ENCODE assay signal across 1 cellular context in the genomic region with DNA sequence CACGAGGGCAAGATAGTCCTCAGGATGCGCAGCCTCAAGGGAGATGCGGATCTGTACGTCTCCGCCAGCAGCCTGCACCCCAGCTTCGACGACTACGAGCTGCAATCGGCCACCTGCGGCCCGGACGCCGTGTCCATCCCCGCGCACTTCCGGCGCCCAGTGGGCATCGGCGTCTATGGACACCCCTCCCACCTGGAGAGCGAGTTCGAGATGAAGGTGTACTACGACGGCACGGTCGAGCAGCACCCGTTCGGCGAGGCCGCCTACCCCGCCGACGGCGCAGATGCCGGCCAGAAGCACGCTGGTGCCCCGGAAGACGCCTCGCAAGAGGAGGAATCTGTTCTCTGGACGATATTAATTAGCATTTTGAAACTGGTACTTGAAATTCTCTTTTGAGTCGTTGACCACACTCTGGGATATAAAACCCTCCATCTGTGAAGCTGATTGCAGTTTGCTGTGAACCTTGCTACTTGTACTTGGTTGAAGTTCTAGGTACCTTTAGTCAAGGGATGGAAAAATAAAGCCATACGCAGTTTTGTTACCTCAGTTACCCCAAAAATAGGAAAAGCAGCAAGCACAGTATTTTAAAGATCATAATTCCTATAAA.
A peak's percentile ranks its signal among the peaks of the same experiment; 100 is the strongest.
TF ChIP-seq lines count a peak whose summit lies in the region.

No MANE protein-coding gene starts in this region.

TF ChIP-seq in HepG2, 621 proteins besides CTCF, POLR2A, EP300 and RAD21 (continued from another document and continues in another):
- TF ChIP-seq, protein P1, sequence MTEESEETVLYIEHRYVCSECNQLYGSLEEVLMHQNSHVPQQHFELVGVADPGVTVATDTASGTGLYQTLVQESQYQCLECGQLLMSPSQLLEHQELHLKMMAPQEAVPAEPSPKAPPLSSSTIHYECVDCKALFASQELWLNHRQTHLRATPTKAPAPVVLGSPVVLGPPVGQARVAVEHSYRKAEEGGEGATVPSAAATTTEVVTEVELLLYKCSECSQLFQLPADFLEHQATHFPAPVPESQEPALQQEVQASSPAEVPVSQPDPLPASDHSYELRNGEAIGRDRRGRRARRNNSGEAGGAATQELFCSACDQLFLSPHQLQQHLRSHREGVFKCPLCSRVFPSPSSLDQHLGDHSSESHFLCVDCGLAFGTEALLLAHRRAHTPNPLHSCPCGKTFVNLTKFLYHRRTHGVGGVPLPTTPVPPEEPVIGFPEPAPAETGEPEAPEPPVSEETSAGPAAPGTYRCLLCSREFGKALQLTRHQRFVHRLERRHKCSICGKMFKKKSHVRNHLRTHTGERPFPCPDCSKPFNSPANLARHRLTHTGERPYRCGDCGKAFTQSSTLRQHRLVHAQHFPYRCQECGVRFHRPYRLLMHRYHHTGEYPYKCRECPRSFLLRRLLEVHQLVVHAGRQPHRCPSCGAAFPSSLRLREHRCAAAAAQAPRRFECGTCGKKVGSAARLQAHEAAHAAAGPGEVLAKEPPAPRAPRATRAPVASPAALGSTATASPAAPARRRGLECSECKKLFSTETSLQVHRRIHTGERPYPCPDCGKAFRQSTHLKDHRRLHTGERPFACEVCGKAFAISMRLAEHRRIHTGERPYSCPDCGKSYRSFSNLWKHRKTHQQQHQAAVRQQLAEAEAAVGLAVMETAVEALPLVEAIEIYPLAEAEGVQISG (CRISPR knock-in tag; IDR thresholded peaks at IDR 0.05), result no peak; the same call in 1 of the 2 replicates
- peak; percentile 54; the same call in 1 of the 2 replicates for TF ChIP-seq CHD2 (IDR thresholded peaks at IDR 0.05; ENCODE audit: low read depth, low read length)
- TF ChIP-seq, protein P2, sequence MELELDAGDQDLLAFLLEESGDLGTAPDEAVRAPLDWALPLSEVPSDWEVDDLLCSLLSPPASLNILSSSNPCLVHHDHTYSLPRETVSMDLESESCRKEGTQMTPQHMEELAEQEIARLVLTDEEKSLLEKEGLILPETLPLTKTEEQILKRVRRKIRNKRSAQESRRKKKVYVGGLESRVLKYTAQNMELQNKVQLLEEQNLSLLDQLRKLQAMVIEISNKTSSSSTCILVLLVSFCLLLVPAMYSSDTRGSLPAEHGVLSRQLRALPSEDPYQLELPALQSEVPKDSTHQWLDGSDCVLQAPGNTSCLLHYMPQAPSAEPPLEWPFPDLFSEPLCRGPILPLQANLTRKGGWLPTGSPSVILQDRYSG (CRISPR knock-in tag; IDR thresholded peaks at IDR 0.05), result no peak
- no peak for TF ChIP-seq SMC3 (IDR thresholded peaks at IDR 0.05; ENCODE audit: low read length)
- TF ChIP-seq ZNF260 (CRISPR knock-in tag; IDR thresholded peaks at IDR 0.05; ENCODE audit: borderline replicate concordance, low read depth), result no peak
- no peak for TF ChIP-seq ZNF660 (CRISPR knock-in tag; IDR thresholded peaks at IDR 0.05; ENCODE audit: borderline replicate concordance, low read depth)
- TF ChIP-seq, protein P3, sequence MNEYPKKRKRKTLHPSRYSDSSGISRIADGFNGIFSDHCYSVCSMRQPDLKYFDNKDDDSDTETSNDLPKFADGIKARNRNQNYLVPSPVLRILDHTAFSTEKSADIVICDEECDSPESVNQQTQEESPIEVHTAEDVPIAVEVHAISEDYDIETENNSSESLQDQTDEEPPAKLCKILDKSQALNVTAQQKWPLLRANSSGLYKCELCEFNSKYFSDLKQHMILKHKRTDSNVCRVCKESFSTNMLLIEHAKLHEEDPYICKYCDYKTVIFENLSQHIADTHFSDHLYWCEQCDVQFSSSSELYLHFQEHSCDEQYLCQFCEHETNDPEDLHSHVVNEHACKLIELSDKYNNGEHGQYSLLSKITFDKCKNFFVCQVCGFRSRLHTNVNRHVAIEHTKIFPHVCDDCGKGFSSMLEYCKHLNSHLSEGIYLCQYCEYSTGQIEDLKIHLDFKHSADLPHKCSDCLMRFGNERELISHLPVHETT (CRISPR knock-in tag; conservative IDR thresholded peaks at IDR 0.05), result no peak
- TF ChIP-seq ZFP62 (CRISPR knock-in tag; IDR thresholded peaks at IDR 0.05), result no peak
- TF ChIP-seq, protein P4, sequence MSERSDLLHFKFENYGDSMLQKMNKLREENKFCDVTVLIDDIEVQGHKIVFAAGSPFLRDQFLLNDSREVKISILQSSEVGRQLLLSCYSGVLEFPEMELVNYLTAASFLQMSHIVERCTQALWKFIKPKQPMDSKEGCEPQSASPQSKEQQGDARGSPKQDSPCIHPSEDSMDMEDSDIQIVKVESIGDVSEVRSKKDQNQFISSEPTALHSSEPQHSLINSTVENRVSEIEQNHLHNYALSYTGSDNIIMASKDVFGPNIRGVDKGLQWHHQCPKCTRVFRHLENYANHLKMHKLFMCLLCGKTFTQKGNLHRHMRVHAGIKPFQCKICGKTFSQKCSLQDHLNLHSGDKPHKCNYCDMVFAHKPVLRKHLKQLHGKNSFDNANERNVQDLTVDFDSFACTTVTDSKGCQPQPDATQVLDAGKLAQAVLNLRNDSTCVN (CRISPR knock-in tag; IDR thresholded peaks at IDR 0.05; ENCODE audit: borderline replicate concordance), result peak; percentile 48; the same call in 1 of the 2 replicates
- TF ChIP-seq, protein P5, sequence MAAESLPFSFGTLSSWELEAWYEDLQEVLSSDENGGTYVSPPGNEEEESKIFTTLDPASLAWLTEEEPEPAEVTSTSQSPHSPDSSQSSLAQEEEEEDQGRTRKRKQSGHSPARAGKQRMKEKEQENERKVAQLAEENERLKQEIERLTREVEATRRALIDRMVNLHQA (CRISPR knock-in tag; IDR thresholded peaks at IDR 0.05), result no peak
- 0 out of 2 replicates have a peak, but pooled peaks have one; percentile 14 for TF ChIP-seq HOXA5 (CRISPR knock-in tag; IDR thresholded peaks at IDR 0.05)
- TF ChIP-seq EEA1 (CRISPR knock-in tag; IDR thresholded peaks at IDR 0.05; ENCODE audit: borderline replicate concordance), result 0 out of 2 replicates have a peak, but pooled peaks have one; percentile 27
- TF ChIP-seq ZNF30 (CRISPR knock-in tag; IDR thresholded peaks at IDR 0.05), result peak; percentile 98
- TF ChIP-seq CC2D1A (CRISPR knock-in tag; IDR thresholded peaks at IDR 0.05), result no peak
- 0 out of 2 replicates have a peak, but pooled peaks have one; percentile 44 for TF ChIP-seq TMF1 (CRISPR knock-in tag; IDR thresholded peaks at IDR 0.05; ENCODE audit: low read depth)
- peak; percentile 65 for TF ChIP-seq RBFOX2 (IDR thresholded peaks at IDR 0.05; ENCODE audit: low read depth, low read length)
- no peak for TF ChIP-seq ZKSCAN1 (IDR thresholded peaks at IDR 0.05; ENCODE audit: low read length)
- TF ChIP-seq, protein P6, sequence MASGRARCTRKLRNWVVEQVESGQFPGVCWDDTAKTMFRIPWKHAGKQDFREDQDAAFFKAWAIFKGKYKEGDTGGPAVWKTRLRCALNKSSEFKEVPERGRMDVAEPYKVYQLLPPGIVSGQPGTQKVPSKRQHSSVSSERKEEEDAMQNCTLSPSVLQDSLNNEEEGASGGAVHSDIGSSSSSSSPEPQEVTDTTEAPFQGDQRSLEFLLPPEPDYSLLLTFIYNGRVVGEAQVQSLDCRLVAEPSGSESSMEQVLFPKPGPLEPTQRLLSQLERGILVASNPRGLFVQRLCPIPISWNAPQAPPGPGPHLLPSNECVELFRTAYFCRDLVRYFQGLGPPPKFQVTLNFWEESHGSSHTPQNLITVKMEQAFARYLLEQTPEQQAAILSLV (CRISPR knock-in tag; IDR thresholded peaks at IDR 0.05; ENCODE audit: borderline replicate concordance), result no peak; the same call in 1 of the 2 replicates
- TF ChIP-seq, protein P7, sequence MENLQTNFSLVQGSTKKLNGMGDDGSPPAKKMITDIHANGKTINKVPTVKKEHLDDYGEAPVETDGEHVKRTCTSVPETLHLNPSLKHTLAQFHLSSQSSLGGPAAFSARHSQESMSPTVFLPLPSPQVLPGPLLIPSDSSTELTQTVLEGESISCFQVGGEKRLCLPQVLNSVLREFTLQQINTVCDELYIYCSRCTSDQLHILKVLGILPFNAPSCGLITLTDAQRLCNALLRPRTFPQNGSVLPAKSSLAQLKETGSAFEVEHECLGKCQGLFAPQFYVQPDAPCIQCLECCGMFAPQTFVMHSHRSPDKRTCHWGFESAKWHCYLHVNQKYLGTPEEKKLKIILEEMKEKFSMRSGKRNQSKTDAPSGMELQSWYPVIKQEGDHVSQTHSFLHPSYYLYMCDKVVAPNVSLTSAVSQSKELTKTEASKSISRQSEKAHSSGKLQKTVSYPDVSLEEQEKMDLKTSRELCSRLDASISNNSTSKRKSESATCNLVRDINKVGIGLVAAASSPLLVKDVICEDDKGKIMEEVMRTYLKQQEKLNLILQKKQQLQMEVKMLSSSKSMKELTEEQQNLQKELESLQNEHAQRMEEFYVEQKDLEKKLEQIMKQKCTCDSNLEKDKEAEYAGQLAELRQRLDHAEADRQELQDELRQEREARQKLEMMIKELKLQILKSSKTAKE (CRISPR knock-in tag; IDR thresholded peaks at IDR 0.05; ENCODE audit: borderline replicate concordance), result no peak; the same call in 1 of the 2 replicates
- peak; percentile 12; the same call in 1 of the 2 replicates for TF ChIP-seq JUNB (CRISPR knock-in tag; IDR thresholded peaks at IDR 0.05; ENCODE audit: borderline replicate concordance)
- TF ChIP-seq, protein P8, sequence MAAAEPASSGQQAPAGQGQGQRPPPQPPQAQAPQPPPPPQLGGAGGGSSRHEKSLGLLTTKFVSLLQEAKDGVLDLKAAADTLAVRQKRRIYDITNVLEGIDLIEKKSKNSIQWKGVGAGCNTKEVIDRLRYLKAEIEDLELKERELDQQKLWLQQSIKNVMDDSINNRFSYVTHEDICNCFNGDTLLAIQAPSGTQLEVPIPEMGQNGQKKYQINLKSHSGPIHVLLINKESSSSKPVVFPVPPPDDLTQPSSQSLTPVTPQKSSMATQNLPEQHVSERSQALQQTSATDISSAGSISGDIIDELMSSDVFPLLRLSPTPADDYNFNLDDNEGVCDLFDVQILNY (CRISPR knock-in tag; conservative IDR thresholded peaks at IDR 0.05), result no peak
- no peak; the same call in 1 of the 2 replicates for TF ChIP-seq ZFX (CRISPR knock-in tag; IDR thresholded peaks at IDR 0.05; ENCODE audit: low read depth)
- TF ChIP-seq, protein P9, sequence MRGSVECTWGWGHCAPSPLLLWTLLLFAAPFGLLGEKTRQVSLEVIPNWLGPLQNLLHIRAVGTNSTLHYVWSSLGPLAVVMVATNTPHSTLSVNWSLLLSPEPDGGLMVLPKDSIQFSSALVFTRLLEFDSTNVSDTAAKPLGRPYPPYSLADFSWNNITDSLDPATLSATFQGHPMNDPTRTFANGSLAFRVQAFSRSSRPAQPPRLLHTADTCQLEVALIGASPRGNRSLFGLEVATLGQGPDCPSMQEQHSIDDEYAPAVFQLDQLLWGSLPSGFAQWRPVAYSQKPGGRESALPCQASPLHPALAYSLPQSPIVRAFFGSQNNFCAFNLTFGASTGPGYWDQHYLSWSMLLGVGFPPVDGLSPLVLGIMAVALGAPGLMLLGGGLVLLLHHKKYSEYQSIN (CRISPR knock-in tag; IDR thresholded peaks at IDR 0.05; ENCODE audit: borderline replicate concordance), result no peak; the same call in 1 of the 2 replicates
- TF ChIP-seq NR1H2 (CRISPR knock-in tag; IDR thresholded peaks at IDR 0.05; ENCODE audit: borderline replicate concordance, low read depth), result no peak; the same call in 1 of the 2 replicates
- TF ChIP-seq ASH2L (IDR thresholded peaks at IDR 0.05; ENCODE audit: insufficient read length, low read depth, low read length), result no peak
- TF ChIP-seq ZNF776 (CRISPR knock-in tag; IDR thresholded peaks at IDR 0.05), result 0 out of 2 replicates have a peak, but pooled peaks have one; percentile 87
- TF ChIP-seq, protein P10, sequence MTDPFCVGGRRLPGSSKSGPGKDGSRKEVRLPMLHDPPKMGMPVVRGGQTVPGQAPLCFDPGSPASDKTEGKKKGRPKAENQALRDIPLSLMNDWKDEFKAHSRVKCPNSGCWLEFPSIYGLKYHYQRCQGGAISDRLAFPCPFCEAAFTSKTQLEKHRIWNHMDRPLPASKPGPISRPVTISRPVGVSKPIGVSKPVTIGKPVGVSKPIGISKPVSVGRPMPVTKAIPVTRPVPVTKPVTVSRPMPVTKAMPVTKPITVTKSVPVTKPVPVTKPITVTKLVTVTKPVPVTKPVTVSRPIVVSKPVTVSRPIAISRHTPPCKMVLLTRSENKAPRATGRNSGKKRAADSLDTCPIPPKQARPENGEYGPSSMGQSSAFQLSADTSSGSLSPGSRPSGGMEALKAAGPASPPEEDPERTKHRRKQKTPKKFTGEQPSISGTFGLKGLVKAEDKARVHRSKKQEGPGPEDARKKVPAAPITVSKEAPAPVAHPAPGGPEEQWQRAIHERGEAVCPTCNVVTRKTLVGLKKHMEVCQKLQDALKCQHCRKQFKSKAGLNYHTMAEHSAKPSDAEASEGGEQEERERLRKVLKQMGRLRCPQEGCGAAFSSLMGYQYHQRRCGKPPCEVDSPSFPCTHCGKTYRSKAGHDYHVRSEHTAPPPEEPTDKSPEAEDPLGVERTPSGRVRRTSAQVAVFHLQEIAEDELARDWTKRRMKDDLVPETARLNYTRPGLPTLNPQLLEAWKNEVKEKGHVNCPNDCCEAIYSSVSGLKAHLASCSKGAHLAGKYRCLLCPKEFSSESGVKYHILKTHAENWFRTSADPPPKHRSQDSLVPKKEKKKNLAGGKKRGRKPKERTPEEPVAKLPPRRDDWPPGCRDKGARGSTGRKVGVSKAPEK (CRISPR knock-in tag; IDR thresholded peaks at IDR 0.05; ENCODE audit: borderline replicate concordance), result no peak; the same call in 1 of the 2 replicates
- TF ChIP-seq REL (CRISPR knock-in tag; conservative IDR thresholded peaks at IDR 0.05), result no peak; the same call in 1 of the 2 replicates
- TF ChIP-seq SMARCE1 (IDR thresholded peaks at IDR 0.05; ENCODE audit: borderline replicate concordance), result no peak
- peak; percentile 63; the same call in 1 of the 2 replicates for TF ChIP-seq TOPORS (CRISPR knock-in tag; IDR thresholded peaks at IDR 0.05)
- TF ChIP-seq KLF16 (CRISPR knock-in tag; IDR thresholded peaks at IDR 0.05), result no peak; a peak in 1 of 4 replicates
- TF ChIP-seq, protein P11, sequence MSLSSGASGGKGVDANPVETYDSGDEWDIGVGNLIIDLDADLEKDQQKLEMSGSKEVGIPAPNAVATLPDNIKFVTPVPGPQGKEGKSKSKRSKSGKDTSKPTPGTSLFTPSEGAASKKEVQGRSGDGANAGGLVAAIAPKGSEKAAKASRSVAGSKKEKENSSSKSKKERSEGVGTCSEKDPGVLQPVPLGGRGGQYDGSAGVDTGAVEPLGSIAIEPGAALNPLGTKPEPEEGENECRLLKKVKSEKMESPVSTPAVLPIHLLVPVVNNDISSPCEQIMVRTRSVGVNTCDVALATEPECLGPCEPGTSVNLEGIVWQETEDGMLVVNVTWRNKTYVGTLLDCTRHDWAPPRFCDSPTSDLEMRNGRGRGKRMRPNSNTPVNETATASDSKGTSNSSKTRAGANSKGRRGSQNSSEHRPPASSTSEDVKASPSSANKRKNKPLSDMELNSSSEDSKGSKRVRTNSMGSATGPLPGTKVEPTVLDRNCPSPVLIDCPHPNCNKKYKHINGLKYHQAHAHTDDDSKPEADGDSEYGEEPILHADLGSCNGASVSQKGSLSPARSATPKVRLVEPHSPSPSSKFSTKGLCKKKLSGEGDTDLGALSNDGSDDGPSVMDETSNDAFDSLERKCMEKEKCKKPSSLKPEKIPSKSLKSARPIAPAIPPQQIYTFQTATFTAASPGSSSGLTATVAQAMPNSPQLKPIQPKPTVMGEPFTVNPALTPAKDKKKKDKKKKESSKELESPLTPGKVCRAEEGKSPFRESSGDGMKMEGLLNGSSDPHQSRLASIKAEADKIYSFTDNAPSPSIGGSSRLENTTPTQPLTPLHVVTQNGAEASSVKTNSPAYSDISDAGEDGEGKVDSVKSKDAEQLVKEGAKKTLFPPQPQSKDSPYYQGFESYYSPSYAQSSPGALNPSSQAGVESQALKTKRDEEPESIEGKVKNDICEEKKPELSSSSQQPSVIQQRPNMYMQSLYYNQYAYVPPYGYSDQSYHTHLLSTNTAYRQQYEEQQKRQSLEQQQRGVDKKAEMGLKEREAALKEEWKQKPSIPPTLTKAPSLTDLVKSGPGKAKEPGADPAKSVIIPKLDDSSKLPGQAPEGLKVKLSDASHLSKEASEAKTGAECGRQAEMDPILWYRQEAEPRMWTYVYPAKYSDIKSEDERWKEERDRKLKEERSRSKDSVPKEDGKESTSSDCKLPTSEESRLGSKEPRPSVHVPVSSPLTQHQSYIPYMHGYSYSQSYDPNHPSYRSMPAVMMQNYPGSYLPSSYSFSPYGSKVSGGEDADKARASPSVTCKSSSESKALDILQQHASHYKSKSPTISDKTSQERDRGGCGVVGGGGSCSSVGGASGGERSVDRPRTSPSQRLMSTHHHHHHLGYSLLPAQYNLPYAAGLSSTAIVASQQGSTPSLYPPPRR (CRISPR knock-in tag; IDR thresholded peaks at IDR 0.05; ENCODE audit: borderline replicate concordance), result no peak
